1 cellular context compared by ENCODE assay signal in genomic region chr9:137067860-137068538, GRCh38.
TF ChIP-seq lines count a peak whose summit lies in the region.

No MANE protein-coding gene starts in this region.

TF ChIP-seq in HepG2, 621 proteins besides CTCF, POLR2A, EP300 and RAD21 (continued from another document):
- TF ChIP-seq ZHX2 (IDR thresholded peaks at IDR 0.05; ENCODE audit: low read depth) (no peak), ZHX2 (CRISPR knock-in tag; IDR thresholded peaks at IDR 0.05; ENCODE audit: borderline replicate concordance) (no peak), SNAPC5 (CRISPR knock-in tag; IDR thresholded peaks at IDR 0.05; ENCODE audit: borderline replicate concordance) (no peak), SSRP1 (CRISPR knock-in tag; IDR thresholded peaks at IDR 0.05) (no peak), ZNF280B (CRISPR knock-in tag; IDR thresholded peaks at IDR 0.05; ENCODE audit: borderline replicate concordance) (no peak; the same call in 1 of the 2 replicates), ZNF710 (CRISPR knock-in tag; IDR thresholded peaks at IDR 0.05; ENCODE audit: borderline replicate concordance) (peak; percentile 47; the same call in 1 of the 2 replicates), SOX5 (CRISPR knock-in tag; IDR thresholded peaks at IDR 0.05; ENCODE audit: borderline replicate concordance) (peak; percentile 5; the same call in 1 of the 2 replicates), CREB1 (IDR thresholded peaks at IDR 0.05) (no peak), CREB1 (CRISPR knock-in tag; IDR thresholded peaks at IDR 0.05) (no peak), ZNF740 (CRISPR knock-in tag; IDR thresholded peaks at IDR 0.05) (no peak), ZBTB14 (CRISPR knock-in tag; IDR thresholded peaks at IDR 0.05) (no peak), SIN3A (IDR thresholded peaks at IDR 0.05; ENCODE audit: borderline replicate concordance, low read depth, low read length) (peak; percentile 16; the same call in 1 of the 2 replicates), PLSCR1 (CRISPR knock-in tag; IDR thresholded peaks at IDR 0.05; ENCODE audit: borderline replicate concordance) (no peak), HMGA1 (CRISPR knock-in tag; conservative IDR thresholded peaks at IDR 0.05) (no peak), MBD4 (IDR thresholded peaks at IDR 0.05; ENCODE audit: borderline replicate concordance, low read length) (no peak), ZBTB39 (CRISPR knock-in tag; IDR thresholded peaks at IDR 0.05) (peak; percentile 81; the same call in 1 of the 2 replicates), ZNF775 (CRISPR knock-in tag; IDR thresholded peaks at IDR 0.05; ENCODE audit: borderline replicate concordance) (no peak), MIXL1 (CRISPR knock-in tag; IDR thresholded peaks at IDR 0.05) (no peak), SIX1 (CRISPR knock-in tag; IDR thresholded peaks at IDR 0.05; ENCODE audit: borderline replicate concordance) (no peak), YEATS4 (CRISPR knock-in tag; IDR thresholded peaks at IDR 0.05; ENCODE audit: borderline replicate concordance) (no peak; the same call in 1 of the 2 replicates), PCBP1 (IDR thresholded peaks at IDR 0.05; ENCODE audit: borderline replicate concordance, low read depth, low read length) (no peak), SUZ12 (IDR thresholded peaks at IDR 0.05; ENCODE audit: low read depth, low read length) (no peak), LBX2 (CRISPR knock-in tag; IDR thresholded peaks at IDR 0.05; ENCODE audit: borderline replicate concordance) (no peak), CEBPG (CRISPR knock-in tag; IDR thresholded peaks at IDR 0.05) (no peak), ZNF225 (CRISPR knock-in tag; IDR thresholded peaks at IDR 0.05) (no peak), SMAD1 (CRISPR knock-in tag; IDR thresholded peaks at IDR 0.05; ENCODE audit: borderline replicate concordance, low read depth) (no peak), SMARCE1 (IDR thresholded peaks at IDR 0.05; ENCODE audit: borderline replicate concordance) (no peak), GFI1 (CRISPR knock-in tag; IDR thresholded peaks at IDR 0.05; ENCODE audit: borderline replicate concordance) (0 out of 2 replicates have a peak, but pooled peaks have one; percentile 38), E2F1 (CRISPR knock-in tag; IDR thresholded peaks at IDR 0.05) (no peak), ZNF235 (CRISPR knock-in tag; IDR thresholded peaks at IDR 0.05; ENCODE audit: borderline replicate concordance) (peak; percentile 66; the same call in 1 of the 2 replicates), GTF3A (CRISPR knock-in tag; conservative IDR thresholded peaks at IDR 0.05) (no peak), ZNF501 (CRISPR knock-in tag; IDR thresholded peaks at IDR 0.05) (peak; percentile 63; the same call in 1 of the 2 replicates), KLF16 (CRISPR knock-in tag; IDR thresholded peaks at IDR 0.05) (no peak), TRAFD1 (CRISPR knock-in tag; IDR thresholded peaks at IDR 0.05; ENCODE audit: borderline replicate concordance) (no peak), E2F5 (CRISPR knock-in tag; conservative IDR thresholded peaks at IDR 0.05) (no peak), ZNF619 (CRISPR knock-in tag; IDR thresholded peaks at IDR 0.05) (peak; percentile 19; the same call in 1 of the 2 replicates)
